ENCODE assay signal across 21 cellular contexts in genomic region chr1:43253173-43253572, GRCh38. TPM values are rescaled to one million over a fixed set of nuclear protein-coding genes. Genes with fewer than 3 reads are reported as not detected.
"Had no signal": no experiment of that assay in that cellular context is flagged by ENCODE, and none has a peak within 500 bp of the region (broad histone marks: within the 10 kb centered on the region; RNA-seq: fewer than 3 reads in every experiment).

No MANE protein-coding gene starts in this region.

- H3K36me3 Mint-ChIP-seq: naive thymus-derived CD4-positive, alpha-beta T cell had no signal

- H3K27ac Mint-ChIP-seq: nephron progenitor cell; stimulated activated naive CD8-positive, alpha-beta T cell treated with anti-CD3 and anti-CD28 coated beads, Interleukin-15, Interleukin-2, amounts not matched to agents 100 ng/mL and 50 ng/mL, for 24 hours had no signal

- H3K79me2 ChIP-seq: hepatocyte had no signal

- H3K9me3 Mint-ChIP-seq: stimulated activated naive CD8-positive, alpha-beta T cell treated with anti-CD3 and anti-CD28 coated beads, Interleukin-15, Interleukin-2, amounts not matched to agents 100 ng/mL and 50 ng/mL, for 24 hours had no signal

- H3K4me1 ChIP-seq: tibial nerve had no signal

- H3K36me3 ChIP-seq: neutrophil, tibial nerve had no signal

- H3K4me1 Mint-ChIP-seq: naive thymus-derived CD4-positive, alpha-beta T cell; nephron progenitor cell had no signal

- H3K4me3 ChIP-seq: hepatocyte, lung, tibial nerve had no signal

- H3K27me3 ChIP-seq: hepatocyte, neutrophil, tibial nerve had no signal

- ATAC-seq: left cardiac atrium; left ventricle myocardium superior; naive thymus-derived CD4-positive, alpha-beta T cell had no signal

- H3K4me2 ChIP-seq: hepatocyte had no signal

- FAIRE-seq: colon, kidney, small intestine had no signal

- H3K4me3 Mint-ChIP-seq: naive thymus-derived CD4-positive, alpha-beta T cell; nephron progenitor cell; stimulated activated naive CD8-positive, alpha-beta T cell treated with anti-CD3 and anti-CD28 coated beads, Interleukin-15, Interleukin-2, amounts not matched to agents 100 ng/mL and 50 ng/mL, for 24 hours had no signal

- H2AFZ ChIP-seq: hepatocyte had no signal

- DNase-seq: effector CD8-positive, alpha-beta T cell; foreskin melanocyte; kidney; left cardiac atrium; left ventricle myocardium superior; mesenchymal stem cell; naive thymus-derived CD4-positive, alpha-beta T cell; nephron progenitor cell; small intestine; stimulated activated CD4-positive, alpha-beta T cell treated with anti-CD3 and anti-CD28 coated beads, Interleukin-12 subunit alpha, Interleukin-12 subunit beta, amount 100 ng/mL, for 4 hours had no signal

- H3K27ac ChIP-seq: hepatocyte, neutrophil, tibial nerve had no signal

RNA-seq across cellular contexts. Expression of gene TMEM125, which starts 16.6 kb away (rescaled TPM):
- total RNA-seq: dermis microvascular lymphatic vessel endothelial cell, left ventricle myocardium superior, osteoblast, pulmonary artery endothelial cell had no signal

RNA-seq across cellular contexts. Expression of gene C1orf210, which starts 32.2 kb away (rescaled TPM):
- total RNA-seq: dermis microvascular lymphatic vessel endothelial cell; left cardiac atrium; left ventricle myocardium superior; mononuclear cell; naive thymus-derived CD4-positive, alpha-beta T cell; osteoblast; pulmonary artery endothelial cell; temporal lobe; tibial nerve had no signal
- polyA plus RNA-seq: naive thymus-derived CD4-positive, alpha-beta T cell had no signal

RNA-seq across cellular contexts. Expression of gene TIE1, which starts 47.6 kb away (rescaled TPM):
- total RNA-seq: osteoblast had no signal
- polyA plus RNA-seq: naive thymus-derived CD4-positive, alpha-beta T cell had no signal
